Comparison of ENCODE assay signal across 8 cellular contexts in the genomic region with DNA sequence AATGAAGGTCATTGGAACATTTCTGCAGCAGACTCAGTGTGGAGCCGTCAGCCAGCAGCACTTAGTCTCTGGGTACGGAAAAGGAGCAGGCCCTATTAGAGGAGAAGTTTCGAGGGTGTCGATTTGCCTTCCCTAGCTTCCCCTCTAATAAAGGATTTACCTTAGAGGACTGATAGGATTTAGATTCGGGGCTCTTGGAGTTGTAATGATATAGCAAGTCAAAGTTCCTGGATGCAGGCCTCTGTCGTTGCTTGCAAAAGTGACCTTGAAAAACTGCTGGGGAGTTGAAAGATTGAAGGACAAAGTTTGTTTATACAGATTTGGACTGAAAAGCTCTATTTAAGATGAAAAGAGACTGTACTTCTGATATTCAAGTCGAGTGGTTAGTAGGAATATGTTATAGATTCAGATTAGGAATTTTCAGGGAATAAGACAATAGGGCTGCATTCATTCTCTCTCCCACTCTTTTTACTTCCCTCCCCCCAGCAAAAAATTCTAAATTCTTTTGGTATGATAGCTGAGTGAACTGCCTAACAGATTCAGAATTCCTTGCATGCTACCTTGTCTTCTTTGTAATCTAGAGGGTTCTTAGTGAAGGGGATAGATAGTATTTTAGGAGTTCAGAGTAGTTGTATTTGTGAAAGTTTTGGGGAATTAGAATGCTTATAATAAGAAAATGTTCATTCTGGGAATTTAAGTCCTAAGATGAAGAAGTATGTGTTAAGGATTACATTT. TPM values are rescaled to one million over a fixed set of nuclear protein-coding genes. Genes with fewer than 3 reads are reported as not detected.
DNase-seq lines count a peak whose midpoint lies in the region; ATAC-seq and TF ChIP-seq lines count a peak whose summit lies in the region.

No MANE protein-coding gene starts in this region.

- H3K9me3 Mint-ChIP-seq in activated naive CD4-positive, alpha-beta T cell treated with anti-CD3 and anti-CD28 coated beads, Interleukin-2, amount 10 ng/mL, durations not matched to agents 7 days and 5 days: no peaks in the 10 kb centered on the region
- no peaks in the 10 kb centered on the region for H3K9me3 Mint-ChIP-seq in central memory CD8-positive, alpha-beta T cell

- peak overlapping the region; percentile 74 for H3K4me2 ChIP-seq in mesenchymal stem cell (ENCODE audit: low read length, poor library complexity, severe bottlenecking)

- H3K27me3 ChIP-seq in mesenchymal stem cell (ENCODE audit: control insufficient read depth in 1 of 2, insufficient read depth in 1 of 2, low read length in 2 of 2) (no peaks in the 10 kb centered on the region), upper lobe of right lung (no peaks in the 10 kb centered on the region)

- ATAC-seq in central memory CD8-positive, alpha-beta T cell (replicated peaks; ENCODE audit: extremely low read depth, poor library complexity, severe bottlenecking): no peak
- ATAC-seq in upper lobe of right lung: no peak

- peaks cover 5% of the 10 kb centered on the region for H3K79me1 ChIP-seq in mesenchymal stem cell (replicated peaks; ENCODE audit: low read length, poor library complexity, severe bottlenecking)

- H2BK5ac ChIP-seq in mesenchymal stem cell (ENCODE audit: low read depth, low read length, poor library complexity, severe bottlenecking): peak overlapping the region; percentile 66

- H2BK12ac ChIP-seq in mesenchymal stem cell (ENCODE audit: low read length in 2 of 2): no peak overlapping the region

- peaks cover 0 to 13% of the 10 kb centered on the region in 2 experiments for H3K36me3 ChIP-seq in mesenchymal stem cell (ENCODE audit: control insufficient read depth in 1 of 2, insufficient read depth in 2 of 2, low read depth in 1 of 2, low read length in 2 of 2)
- no peaks in the 10 kb centered on the region for H3K36me3 ChIP-seq in upper lobe of right lung

- H3K27me3 Mint-ChIP-seq in activated naive CD4-positive, alpha-beta T cell treated with anti-CD3 and anti-CD28 coated beads, Interleukin-2, amount 10 ng/mL, durations not matched to agents 7 days and 5 days: no peaks in the 10 kb centered on the region
- H3K27me3 Mint-ChIP-seq in central memory CD8-positive, alpha-beta T cell: no peaks in the 10 kb centered on the region

- no peak overlapping the region for H4K91ac ChIP-seq in mesenchymal stem cell (ENCODE audit: low read length)

- H2BK15ac ChIP-seq in mesenchymal stem cell (ENCODE audit: low read depth, poor library complexity, severe bottlenecking): no peak overlapping the region

- peak overlapping the region; percentile 81 for H3K9ac ChIP-seq in mesenchymal stem cell (ENCODE audit: low read length)

- H2BK120ac ChIP-seq in mesenchymal stem cell (ENCODE audit: low read depth, low read length): no peak overlapping the region

- H4K8ac ChIP-seq in mesenchymal stem cell (ENCODE audit: low read length): no peak overlapping the region

- intact Hi-C loops in upper lobe of right lung (cut with DNase I): no loop called here

- H3K4me3 ChIP-seq in mesenchymal stem cell (ENCODE audit: insufficient read depth in 1 of 2, low read depth in 1 of 2, low read length in 2 of 2) (peak overlapping the region in 1 of 2 experiments; percentile 86), upper lobe of right lung (peak overlapping the region; percentile 62)

- no peak overlapping the region for H2AFZ ChIP-seq in mesenchymal stem cell (ENCODE audit: low read depth, low read length)

- no peak for DNase-seq in activated naive CD4-positive, alpha-beta T cell treated with anti-CD3 and anti-CD28 coated beads, Interleukin-2, amount 10 ng/mL, durations not matched to agents 7 days and 5 days
- no peak for DNase-seq in activated naive CD4-positive, alpha-beta T cell treated with anti-CD3 and anti-CD28 coated beads, Interleukin-2, amount 50 U/mL, for 16 hours
- DNase-seq in central memory CD8-positive, alpha-beta T cell (ENCODE audit: low spot score in 2 of 2): no peak
- DNase-seq in mesenchymal stem cell: no peak
- no peak for DNase-seq in upper lobe of right lung
- DNase-seq in activated CD8-positive, alpha-beta memory T cell treated with anti-CD3 and anti-CD28 coated beads, Interleukin-2, amount 50 U/mL, for 4 hours: no peak
- DNase-seq in NK-92 (lab: John Stamatoyannopoulos, UW; ENCODE audit: unreplicated experiment): no peak
- no peak for DNase-seq in DMS153 treated with DMSO at 0.1 percent for 48 hours (lab: John Stamatoyannopoulos, UW; ENCODE audit: unreplicated experiment)

- H2AK5ac ChIP-seq in mesenchymal stem cell (ENCODE audit: low read length, severe bottlenecking): peak overlapping the region; percentile 80

- peak overlapping the region; percentile 86 for H3K4me3 Mint-ChIP-seq in activated naive CD4-positive, alpha-beta T cell treated with anti-CD3 and anti-CD28 coated beads, Interleukin-2, amount 10 ng/mL, durations not matched to agents 7 days and 5 days
- peak overlapping the region; percentile 96 for H3K4me3 Mint-ChIP-seq in central memory CD8-positive, alpha-beta T cell

- H3K27ac ChIP-seq in mesenchymal stem cell (ENCODE audit: low read length, poor library complexity, severe bottlenecking) (peak overlapping the region; percentile 91), upper lobe of right lung (peak overlapping the region; percentile 81)

- no peaks in the 10 kb centered on the region for H3K9me3 ChIP-seq in mesenchymal stem cell (ENCODE audit: control insufficient read depth, low read length)
- no peaks in the 10 kb centered on the region for H3K9me3 ChIP-seq in upper lobe of right lung

- H3K18ac ChIP-seq in mesenchymal stem cell (ENCODE audit: low read depth in 1 of 2, low read length in 2 of 2): peak overlapping the region in 1 of 2 experiments; percentile 0

- H3K23ac ChIP-seq in mesenchymal stem cell (ENCODE audit: low read length in 2 of 2): no peak overlapping the region

- H3K4me1 ChIP-seq in mesenchymal stem cell (ENCODE audit: control insufficient read depth, insufficient read depth, low read depth, low read length) (peaks cover 4% of the 10 kb centered on the region), upper lobe of right lung (peaks cover 60% of the 10 kb centered on the region)

- H3K36me3 Mint-ChIP-seq in activated naive CD4-positive, alpha-beta T cell treated with anti-CD3 and anti-CD28 coated beads, Interleukin-2, amount 10 ng/mL, durations not matched to agents 7 days and 5 days: peaks cover 35% of the 10 kb centered on the region
- H3K36me3 Mint-ChIP-seq in central memory CD8-positive, alpha-beta T cell (ENCODE audit: insufficient read depth): peaks cover 18% of the 10 kb centered on the region

- peak overlapping the region; percentile 66 for H3K27ac Mint-ChIP-seq in activated naive CD4-positive, alpha-beta T cell treated with anti-CD3 and anti-CD28 coated beads, Interleukin-2, amount 10 ng/mL, durations not matched to agents 7 days and 5 days
- peak overlapping the region; percentile 55 for H3K27ac Mint-ChIP-seq in central memory CD8-positive, alpha-beta T cell (ENCODE audit: low read depth)

- no peak for TF ChIP-seq CTCF in upper lobe of right lung (IDR thresholded peaks at IDR 0.05)

- CTCF ChIA-PET in activated naive CD4-positive, alpha-beta T cell treated with anti-CD3 and anti-CD28 coated beads, Interleukin-2, amount 10 ng/mL, durations not matched to agents 7 days and 5 days (lab: Charles Lee): interaction anchor here (0.6 to 1.5 kb wide), 4 partner anchors 12 to 64 kb away, joined by 3 read pairs; a partner anchor contains a TSS

- H3K4me1 Mint-ChIP-seq in activated naive CD4-positive, alpha-beta T cell treated with anti-CD3 and anti-CD28 coated beads, Interleukin-2, amount 10 ng/mL, durations not matched to agents 7 days and 5 days: peaks cover 64% of the 10 kb centered on the region
- peaks cover 51% of the 10 kb centered on the region for H3K4me1 Mint-ChIP-seq in central memory CD8-positive, alpha-beta T cell

- WGBS in mesenchymal stem cell: 35% methylated on average over 4 of the region's 7 CpGs

- no peak overlapping the region for H3K4ac ChIP-seq in mesenchymal stem cell (ENCODE audit: low read depth in 1 of 2, low read length in 2 of 2)

- H3K14ac ChIP-seq in mesenchymal stem cell (ENCODE audit: low read length in 2 of 2): no peak overlapping the region

RNA-seq across cellular contexts. Expression of a gene that starts 19.2 kb away (rescaled TPM):
- 32.5 TPM for polyA plus RNA-seq in mesenchymal stem cell (2013, experiment 1 of 2)
- polyA plus RNA-seq in mesenchymal stem cell (2013, experiment 2 of 2): 32.5 TPM
- 56.0 TPM for total RNA-seq in upper lobe of right lung

RNA-seq across cellular contexts. Expression of a gene that starts 45.3 kb away (rescaled TPM):
- polyA plus RNA-seq in mesenchymal stem cell (2013, experiment 1 of 2): 0.33 TPM
- polyA plus RNA-seq in mesenchymal stem cell (2013, experiment 2 of 2): 0.38 TPM
- 4.7 TPM for total RNA-seq in upper lobe of right lung
